Comparison of ENCODE assay signal across 11 cellular contexts in genomic region chr2:18251486-18251885, GRCh38.
DNase-seq lines count a peak whose midpoint lies in the region; ATAC-seq lines count a peak whose summit lies in the region.
"Had no signal": no experiment of that assay in that cellular context is flagged by ENCODE, and none has a peak within 500 bp of the region (broad histone marks: within the 10 kb centered on the region; RNA-seq: fewer than 3 reads in every experiment).

No MANE protein-coding gene starts in this region.

- DNase-seq in NCI-H2171 (lab: John Stamatoyannopoulos, UW): peak; percentile 70
- DNase-seq in NCI-H524 treated with DMSO at 0.1 percent for 48 hours (lab: John Stamatoyannopoulos, UW): peak; percentile 24
- DNase-seq in left kidney (ENCODE audit: low read depth, low spot score): peak; percentile 4
- no peak for DNase-seq in left lobe of liver (ENCODE audit: low spot score)
- no peak for DNase-seq in NCI-H1694 treated with DMSO at 0.1 percent for 48 hours (lab: John Stamatoyannopoulos, UW)
- DNase-seq: BE2C; CD4-positive, alpha-beta memory T cell; GM23248; H7 had no signal

- ATAC-seq in GM21526 (IDR thresholded peaks at IDR 0.05; ENCODE audit: low FRiP score, unreplicated experiment): no peak
- ATAC-seq in left lobe of liver: no peak
- ATAC-seq: A549 had no signal

Comparison
In these comparisons a context has a peak if more than half of its experiments do, and no peak if none do; other contexts are left out.
1. DNase-seq: peak in NCI-H2171 (single experiment), NCI-H524 treated with DMSO at 0.1 percent for 48 hours (single experiment) and left kidney (single experiment); none in left lobe of liver (single experiment) and NCI-H1694 treated with DMSO at 0.1 percent for 48 hours (single experiment).